ENCODE assay signal across 11 cellular contexts in the genomic region with DNA sequence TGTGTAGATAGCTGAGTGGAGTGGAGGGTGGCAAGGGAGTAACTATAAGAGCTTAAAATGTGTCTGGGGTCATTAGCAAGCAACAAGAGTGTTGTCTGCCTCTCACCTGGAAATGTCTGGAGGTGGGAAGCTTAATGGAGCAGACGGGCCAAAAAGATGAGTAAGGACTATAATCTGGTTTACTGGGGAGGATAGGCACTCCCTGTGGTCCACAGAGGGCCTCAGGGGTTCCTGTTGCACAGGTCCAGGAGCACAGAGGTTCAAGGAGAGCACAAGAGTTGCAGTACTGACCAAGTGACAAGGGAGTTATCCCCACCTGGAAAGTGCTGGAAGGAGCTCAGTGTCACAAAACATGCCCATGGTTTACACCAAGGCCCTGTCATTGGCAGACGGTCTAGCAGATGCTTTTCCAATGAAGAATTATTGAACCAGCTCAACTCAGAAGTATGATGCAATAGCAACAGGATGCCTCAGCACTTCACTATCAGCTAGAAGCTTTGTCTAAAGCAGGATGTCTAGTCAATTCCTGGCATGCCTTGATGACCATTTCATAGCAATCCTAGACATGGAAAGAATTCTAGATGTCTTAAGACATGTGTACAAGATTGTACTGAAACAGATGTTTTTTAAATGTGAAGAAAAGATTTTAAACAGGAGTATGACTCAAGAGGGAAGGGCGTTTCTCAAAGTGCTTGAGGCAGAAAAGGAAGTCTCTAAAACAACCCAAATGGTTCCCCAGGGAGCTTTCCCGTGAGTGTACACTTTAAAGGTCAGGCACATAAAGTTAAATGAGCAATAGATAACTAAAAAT.
DNase-seq lines count a peak whose midpoint lies in the region; ATAC-seq and TF ChIP-seq lines count a peak whose summit lies in the region.
"Had no signal": no experiment of that assay in that cellular context is flagged by ENCODE, and none has a peak within 500 bp of the region (broad histone marks: within the 10 kb centered on the region; RNA-seq: fewer than 3 reads in every experiment).

No MANE protein-coding gene starts in this region.

- H3K9me3 Mint-ChIP-seq in endothelial cell (ENCODE audit: unreplicated experiment): no peaks in the 10 kb centered on the region
- H3K9me3 Mint-ChIP-seq: activated T-helper 17 cell treated with anti-CD3 and anti-CD28 coated beads, Interleukin-2, amount 50 U/mL, for 72 hours had no signal

- peaks cover 3% of the 10 kb centered on the region for H3K36me3 Mint-ChIP-seq in endothelial cell (ENCODE audit: low read depth, unreplicated experiment)
- H3K36me3 Mint-ChIP-seq: naive thymus-derived CD4-positive, alpha-beta T cell had no signal

- TF ChIP-seq CTCF in RWPE2 (IDR thresholded peaks at IDR 0.05; ENCODE audit: poor library complexity, severe bottlenecking): no peak
- no peak for TF ChIP-seq CTCF in fibroblast of pulmonary artery (IDR thresholded peaks at IDR 0.05; ENCODE audit: low read length, missing control alignments)
- no peak for TF ChIP-seq CTCF in endothelial cell (IDR thresholded peaks at IDR 0.05; ENCODE audit: unreplicated experiment)
- no peak for TF ChIP-seq CTCF in dorsolateral prefrontal cortex (IDR thresholded peaks at IDR 0.05 in 54 of 56, conservative IDR thresholded peaks at IDR 0.05 in 2 of 56; ENCODE audit: low read depth in 1 of 56, partially characterized antibody in 56 of 56)

- no peak overlapping the region for H3K27ac Mint-ChIP-seq in endothelial cell (ENCODE audit: unreplicated experiment)
- H3K27ac Mint-ChIP-seq: activated T-helper 17 cell treated with anti-CD3 and anti-CD28 coated beads, Interleukin-2, amount 50 U/mL, for 72 hours; naive thymus-derived CD4-positive, alpha-beta T cell had no signal

- no peak overlapping the region for H3K9ac ChIP-seq in GM23248

- no peaks in the 10 kb centered on the region for H4K20me1 ChIP-seq in GM23248 (ENCODE audit: insufficient read depth)

- H3F3A ChIP-seq in GM23248 (ENCODE audit: insufficient read depth): peaks cover 28% of the 10 kb centered on the region

- H3K27me3 ChIP-seq in GM23248 (replicated peaks; ENCODE audit: insufficient read depth): no peaks in the 10 kb centered on the region
- no peaks in the 10 kb centered on the region for H3K27me3 ChIP-seq in RWPE2 (ENCODE audit: insufficient read depth, poor library complexity, severe bottlenecking)
- H3K27me3 ChIP-seq in dorsolateral prefrontal cortex: no peaks in the 10 kb centered on the region

- no peak overlapping the region for H3K4me3 Mint-ChIP-seq in endothelial cell (ENCODE audit: unreplicated experiment)
- H3K4me3 Mint-ChIP-seq: activated T-helper 17 cell treated with anti-CD3 and anti-CD28 coated beads, Interleukin-2, amount 50 U/mL, for 72 hours; naive thymus-derived CD4-positive, alpha-beta T cell had no signal

- H3K27me3 Mint-ChIP-seq in endothelial cell (ENCODE audit: unreplicated experiment): peaks cover 2% of the 10 kb centered on the region

- 3 to 12% methylated on average over 4 of the region's 4 CpGs for WGBS in GM23248 (ENCODE audit: low coverage in 1 of 2, low lambda C conversion rate in 2 of 2, missing lambda C conversion rate in 2 of 2), 2 experiments

- H3K4me2 ChIP-seq in GM23248 (ENCODE audit: unreplicated experiment): peak overlapping the region; percentile 25

- 0 out of 2 replicates have a peak, but pooled peaks cover 6% of the 10 kb centered on the region for H3K9me2 ChIP-seq in GM23248 (ENCODE audit: insufficient read depth)

- intact Hi-C loops in sciatic nerve (cut with DNase I) (no loop called here), dorsolateral prefrontal cortex (cut with DNase I) (no loop called here)

- peak; percentile 97 for ATAC-seq in RWPE2 (ENCODE audit: low read depth)
- peak; percentile 81 for ATAC-seq in sciatic nerve
- ATAC-seq: activated T-helper 17 cell treated with anti-CD3 and anti-CD28 coated beads, Interleukin-2, amount 50 U/mL, for 72 hours; naive thymus-derived CD4-positive, alpha-beta T cell had no signal

- in situ Hi-C loops in GM23248 (cut with MboI): no loop called here

- peaks cover 5% of the 10 kb centered on the region for H3K4me1 Mint-ChIP-seq in endothelial cell (ENCODE audit: unreplicated experiment)
- H3K4me1 Mint-ChIP-seq: activated T-helper 17 cell treated with anti-CD3 and anti-CD28 coated beads, Interleukin-2, amount 50 U/mL, for 72 hours; naive thymus-derived CD4-positive, alpha-beta T cell had no signal

- DNase-seq in GM23248 (peak; percentile 99), RWPE2 (ENCODE audit: low spot score) (no peak), fibroblast of pulmonary artery (ENCODE audit: low read depth) (peak; percentile 97), sciatic nerve (ENCODE audit: low spot score) (no peak), endothelial cell (ENCODE audit: low spot score) (no peak), NCI-H2029 treated with DMSO at 0.1 percent for 48 hours (lab: John Stamatoyannopoulos, UW) (no peak), DMS 273 treated with DMSO at 0.1 percent for 48 hours (lab: John Stamatoyannopoulos, UW) (no peak), dorsolateral prefrontal cortex (no peak)
- DNase-seq: naive thymus-derived CD4-positive, alpha-beta T cell; NCI-H1694 had no signal

- no peak overlapping the region for H3K4me3 ChIP-seq in GM23248
- no peak overlapping the region for H3K4me3 ChIP-seq in RWPE2 (ENCODE audit: severe bottlenecking)
- no peak overlapping the region for H3K4me3 ChIP-seq in fibroblast of pulmonary artery (replicated peaks; ENCODE audit: low read depth, low read length)
- H3K4me3 ChIP-seq in dorsolateral prefrontal cortex: no peak overlapping the region

- no peaks in the 10 kb centered on the region for H3K79me2 ChIP-seq in GM23248 (ENCODE audit: insufficient read depth)

- no peak overlapping the region for H2AFZ ChIP-seq in GM23248

- H3K9me3 ChIP-seq in GM23248 (ENCODE audit: low read depth): no peaks in the 10 kb centered on the region
- H3K9me3 ChIP-seq in RWPE2 (ENCODE audit: severe bottlenecking): no peaks in the 10 kb centered on the region

- peaks cover 47% of the 10 kb centered on the region for H3K4me1 ChIP-seq in GM23248 (ENCODE audit: insufficient read depth)
- peaks cover 20% of the 10 kb centered on the region for H3K4me1 ChIP-seq in RWPE2 (ENCODE audit: insufficient read depth, poor library complexity, severe bottlenecking)

- H3K27ac ChIP-seq in GM23248 (peak overlapping the region; percentile 69), RWPE2 (ENCODE audit: poor library complexity, severe bottlenecking) (peak overlapping the region; percentile 98), dorsolateral prefrontal cortex (no peak overlapping the region)

- H3K36me3 ChIP-seq in GM23248 (ENCODE audit: low read depth) (no peaks in the 10 kb centered on the region), RWPE2 (ENCODE audit: low read depth) (no peaks in the 10 kb centered on the region)

Comparison
In these comparisons a context has a peak if more than half of its experiments do, and no peak if none do; other contexts are left out.
1. DNase-seq: peak in GM23248 (single experiment) and fibroblast of pulmonary artery (single experiment); none in RWPE2 (single experiment), sciatic nerve (single experiment), endothelial cell (single experiment), NCI-H2029 treated with DMSO at 0.1 percent for 48 hours (single experiment), DMS 273 treated with DMSO at 0.1 percent for 48 hours (single experiment) and dorsolateral prefrontal cortex (0 of 10).
2. H3K27ac ChIP-seq: peak in GM23248 (single experiment) and RWPE2 (single experiment); none in dorsolateral prefrontal cortex (0 of 59).